In genomic region chr20:36672991-36673390, GRCh38 we compare ENCODE assay signal across 1 cellular context.
TF ChIP-seq lines count a peak whose summit lies in the region.

No MANE protein-coding gene starts in this region.

TF ChIP-seq in IMR-90, 13 proteins besides CTCF, POLR2A, EP300 and RAD21 (continued from another document):
- TF ChIP-seq ELK1 (IDR thresholded peaks at IDR 0.05; ENCODE audit: borderline replicate concordance, low read depth, low read length) (no peak), NFE2L2 (IDR thresholded peaks at IDR 0.05; ENCODE audit: low read depth, low read length) (no peak), SMC3 (IDR thresholded peaks at IDR 0.05; ENCODE audit: low read depth, low read length) (no peak), MAFK (IDR thresholded peaks at IDR 0.05; ENCODE audit: low read depth, low read length) (no peak), RFX5 (IDR thresholded peaks at IDR 0.05; ENCODE audit: low read depth, low read length) (no peak), CEBPB (IDR thresholded peaks at IDR 0.05; ENCODE audit: low read depth, low read length) (no peak)
